Comparison of ENCODE assay signal across 25 cellular contexts in genomic region chr7:111115966-111116365, GRCh38. TPM values are rescaled to one million over a fixed set of nuclear protein-coding genes. Genes with fewer than 3 reads are reported as not detected.
"Had no signal": no experiment of that assay in that cellular context is flagged by ENCODE, and none has a peak within 500 bp of the region (broad histone marks: within the 10 kb centered on the region; RNA-seq: fewer than 3 reads in every experiment).

No MANE protein-coding gene starts in this region.

- H3K4me3 ChIP-seq: breast epithelium, Peyer's patch, SJSA1 had no signal

- H3K9me3 ChIP-seq: breast epithelium, Peyer's patch, SJSA1 had no signal

- H3K4me1 ChIP-seq: breast epithelium, Peyer's patch had no signal

- H3K9me3 Mint-ChIP-seq: activated naive CD8-positive, alpha-beta T cell treated with anti-CD3 and anti-CD28 coated beads, Interleukin-2, amount 10 ng/mL, durations not matched to agents 7 days and 5 days; T-helper 1 cell treated with Interleukin-12 subunit alpha and Interleukin-12 subunit beta and Interleukin-4 antibody, amounts not matched to agents 30 μg/mL and 1 μg/mL, for 36 hours had no signal

- H3K4me3 Mint-ChIP-seq: activated naive CD8-positive, alpha-beta T cell treated with anti-CD3 and anti-CD28 coated beads, Interleukin-2, amount 10 ng/mL, durations not matched to agents 7 days and 5 days; T-helper 1 cell treated with Interleukin-12 subunit alpha and Interleukin-12 subunit beta and Interleukin-4 antibody, amounts not matched to agents 30 μg/mL and 1 μg/mL, for 36 hours had no signal

- H3K27ac ChIP-seq: breast epithelium, Peyer's patch, RWPE1, SJSA1, VCaP had no signal

- H3K36me3 ChIP-seq: breast epithelium, Peyer's patch, SJSA1 had no signal

- DNase-seq: activated CD4-positive, alpha-beta T cell treated with anti-CD3 and anti-CD28 coated beads for 4 hours; activated CD4-positive, alpha-beta T cell treated with anti-CD3 and anti-CD28 coated beads, Interleukin-2, amount 50 U/mL, for 4 hours; activated CD4-positive, CD25-positive, alpha-beta regulatory T cell; activated effector memory CD4-positive, alpha-beta T cell treated with Interleukin-2 at 50 U/mL for 16 hours; activated naive CD4-positive, alpha-beta T cell treated with Interleukin-2 at 50 U/mL for 16 hours; activated naive CD8-positive, alpha-beta T cell treated with anti-CD3 and anti-CD28 coated beads, Interleukin-2, amount 10 ng/mL, durations not matched to agents 7 days and 5 days; aorta; caudate nucleus; IMR-90; Kasumi-1; KBM-7; NCI-H1105 treated with DMSO at 0.1 percent for 48 hours; NCI-H1436 treated with DMSO at 0.1 percent for 48 hours; NCI-H187; NCI-H2081; NCI-H446; NCI-H524; Peyer's patch; SHP77; T1000 had no signal

- H3K27me3 Mint-ChIP-seq: activated naive CD8-positive, alpha-beta T cell treated with anti-CD3 and anti-CD28 coated beads, Interleukin-2, amount 10 ng/mL, durations not matched to agents 7 days and 5 days had no signal

- H3K27ac Mint-ChIP-seq: T-helper 1 cell treated with Interleukin-12 subunit alpha and Interleukin-12 subunit beta and Interleukin-4 antibody, amounts not matched to agents 30 μg/mL and 1 μg/mL, for 36 hours had no signal

- H3K27me3 ChIP-seq: breast epithelium, Peyer's patch, SJSA1 had no signal

RNA-seq across cellular contexts. Expression of gene LRRN3, which starts 25.0 kb away (rescaled TPM):
- total RNA-seq: SJSA1 had no signal
